Comparison of ENCODE assay signal across 19 cellular contexts in the genomic region with DNA sequence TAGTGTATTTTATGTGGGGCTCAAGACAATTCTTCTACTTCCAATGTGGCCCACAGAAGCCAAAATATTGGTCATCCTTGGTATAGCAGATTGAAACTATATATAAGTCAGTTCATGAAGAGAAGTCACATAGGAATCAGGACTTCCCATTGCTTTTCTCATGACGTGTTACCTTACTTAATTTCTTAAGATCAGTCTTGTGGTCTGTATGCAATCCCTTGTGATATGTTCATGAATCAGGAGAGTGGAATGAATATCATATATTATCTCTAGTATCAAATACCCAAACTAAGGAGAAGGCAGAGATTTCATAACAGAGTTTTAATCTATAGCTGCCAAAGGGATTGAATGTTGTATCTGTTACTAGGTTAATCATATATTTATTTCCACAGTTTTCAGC.
"Had no signal": no experiment of that assay in that cellular context is flagged by ENCODE, and none has a peak within 500 bp of the region (broad histone marks: within the 10 kb centered on the region; RNA-seq: fewer than 3 reads in every experiment).

No MANE protein-coding gene starts in this region.

- H3K27me3 ChIP-seq: esophagus squamous epithelium, sigmoid colon, spleen had no signal

- H3K9me3 Mint-ChIP-seq: nephron had no signal

- H3K36me3 ChIP-seq: esophagus squamous epithelium, lower lobe of right lung, sigmoid colon, spleen had no signal

- H3K4me3 ChIP-seq: esophagus squamous epithelium, lower lobe of right lung, sigmoid colon, spleen had no signal

- H3K27ac Mint-ChIP-seq: activated naive CD4-positive, alpha-beta T cell treated with anti-CD3 and anti-CD28 coated beads for 36 hours; mesothelial cell of epicardium; stimulated activated naive B cell treated with anti-CD40 and anti-IgM and Interleukin-4, amounts not matched to agents 10 μg/mL and 1 μg/mL and 100 μg/mL, for 72 hours had no signal

- H3K4me1 Mint-ChIP-seq: stimulated activated naive B cell treated with anti-CD40 and anti-IgM and Interleukin-4, amounts not matched to agents 10 μg/mL and 1 μg/mL and 100 μg/mL, for 72 hours had no signal

- H3K36me3 Mint-ChIP-seq: mesothelial cell of epicardium; stimulated activated naive B cell treated with anti-CD40 and anti-IgM and Interleukin-4, amounts not matched to agents 10 μg/mL and 1 μg/mL and 100 μg/mL, for 72 hours had no signal

- H3K4me1 ChIP-seq: esophagus squamous epithelium, lower lobe of right lung, parathyroid adenoma, spleen had no signal

- H3K27ac ChIP-seq: esophagus squamous epithelium, lower lobe of right lung, parathyroid adenoma, sigmoid colon, spleen had no signal

- DNase-seq: activated CD4-positive, alpha-beta T cell treated with anti-CD3 and anti-CD28 coated beads, Interleukin-2, amount 50 U/mL, for 1 hour; activated CD8-positive, alpha-beta memory T cell treated with anti-CD3 and anti-CD28 coated beads, Interleukin-2, amount 50 U/mL, for 4 hours; activated naive CD4-positive, alpha-beta T cell treated with anti-CD3 and anti-CD28 coated beads for 36 hours; activated T-cell treated with anti-CD3 and anti-CD28 coated beads, Interleukin-2, amount 50 U/mL, for 4 hours; anterior cingulate cortex; dermis blood vessel endothelial cell; effector memory CD4-positive, alpha-beta T cell; esophagus squamous epithelium; hippocampal formation; islet precursor cell; lower lobe of right lung; sigmoid colon; spleen; stimulated activated naive B cell treated with anti-CD40 and anti-IgM and Interleukin-4, amounts not matched to agents 10 μg/mL and 1 μg/mL and 100 μg/mL, for 72 hours; T-helper 1 cell; T-helper 9 cell had no signal

- ATAC-seq: activated T-cell treated with anti-CD3 and anti-CD28 coated beads, Interleukin-2, amount 50 U/mL, for 4 hours; stimulated activated naive B cell treated with anti-CD40 and anti-IgM and Interleukin-4, amounts not matched to agents 10 μg/mL and 1 μg/mL and 100 μg/mL, for 72 hours had no signal

- H3K9me3 ChIP-seq: esophagus squamous epithelium, lower lobe of right lung, sigmoid colon had no signal

- H3K4me3 Mint-ChIP-seq: activated naive CD4-positive, alpha-beta T cell treated with anti-CD3 and anti-CD28 coated beads for 36 hours; activated T-cell treated with anti-CD3 and anti-CD28 coated beads, Interleukin-2, amount 50 U/mL, for 4 hours; mesothelial cell of epicardium; nephron; stimulated activated naive B cell treated with anti-CD40 and anti-IgM and Interleukin-4, amounts not matched to agents 10 μg/mL and 1 μg/mL and 100 μg/mL, for 72 hours had no signal

- H3K27me3 Mint-ChIP-seq: stimulated activated naive B cell treated with anti-CD40 and anti-IgM and Interleukin-4, amounts not matched to agents 10 μg/mL and 1 μg/mL and 100 μg/mL, for 72 hours had no signal
